In the genomic region with DNA sequence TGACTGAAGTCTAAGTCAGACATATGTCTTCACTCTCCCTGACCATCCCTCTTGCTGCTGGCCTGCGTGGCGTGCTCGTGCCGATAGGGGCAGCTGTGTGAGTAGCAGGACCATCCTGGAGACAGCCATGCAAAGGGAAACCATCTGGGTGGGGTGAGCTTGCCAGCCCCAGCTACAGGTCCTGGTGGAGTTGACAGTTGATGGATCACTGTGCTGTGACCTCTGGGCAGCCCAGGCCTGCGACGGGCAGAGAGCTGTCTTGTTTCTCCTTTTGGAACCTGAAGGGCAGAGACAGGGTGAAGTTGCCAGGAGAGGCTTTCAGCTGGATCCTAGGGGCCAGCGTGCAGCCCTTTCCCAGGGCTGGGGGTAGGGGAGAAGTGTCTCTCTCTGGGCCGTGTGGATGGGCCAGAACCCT, we compare ENCODE assay signal across 12 cellular contexts. TPM values are rescaled to one million over a fixed set of nuclear protein-coding genes. Genes with fewer than 3 reads are reported as not detected.
DNase-seq lines count a peak whose midpoint lies in the region; ATAC-seq, FAIRE-seq and TF ChIP-seq lines count a peak whose summit lies in the region.
"Had no signal": no experiment of that assay in that cellular context is flagged by ENCODE, and none has a peak within 500 bp of the region (broad histone marks: within the 10 kb centered on the region; RNA-seq: fewer than 3 reads in every experiment).

No MANE protein-coding gene starts in this region.

- H3K9ac ChIP-seq in trophoblast cell (ENCODE audit: low read length), result no peak overlapping the region

- no peak for TF ChIP-seq CTCF in BE2C (IDR thresholded peaks at IDR 0.05; ENCODE audit: low read depth, low read length)
- TF ChIP-seq CTCF in left ventricle myocardium inferior (IDR thresholded peaks at IDR 0.05; ENCODE audit: borderline replicate concordance), result peak; percentile 42

- no peak for FAIRE-seq in GM12892 (lab: Jason Lieb, UNC)

- peak overlapping the region; percentile 90 for H3K27ac ChIP-seq in left ventricle myocardium inferior (replicated peaks)
- peak overlapping the region; percentile 36 for H3K27ac ChIP-seq in trophoblast cell (ENCODE audit: low read depth, low read length)

- peak overlapping the region; percentile 60 for H2AK5ac ChIP-seq in trophoblast cell (ENCODE audit: low read length)

- H3K23ac ChIP-seq in trophoblast cell (ENCODE audit: low read length), result no peak overlapping the region

- peak overlapping the region; percentile 26 for H2BK12ac ChIP-seq in trophoblast cell (ENCODE audit: low read length)

- H4K8ac ChIP-seq in trophoblast cell (ENCODE audit: low read depth, low read length), result no peak overlapping the region

- H3K18ac ChIP-seq in trophoblast cell (ENCODE audit: low read length), result no peak overlapping the region

- no CpG with 5 or more reads among the region's 8 CpGs for WGBS in trophoblast cell (ENCODE audit: extremely low coverage, insufficient coverage, insufficient read length)

- no peaks in the 10 kb centered on the region for H3K27me3 ChIP-seq in BE2C
- H3K27me3 ChIP-seq in left ventricle myocardium inferior (ENCODE audit: low read depth), result no peaks in the 10 kb centered on the region
- no peaks in the 10 kb centered on the region for H3K27me3 ChIP-seq in trophoblast cell (ENCODE audit: insufficient read depth, low read length)

- ATAC-seq in HG02884 (IDR thresholded peaks at IDR 0.05; ENCODE audit: unreplicated experiment), result no peak

- intact Hi-C loops in left ventricle myocardium inferior (cut with micrococcal nuclease), result no loop called here

- H2BK5ac ChIP-seq in trophoblast cell (ENCODE audit: low read depth, low read length, poor library complexity), result no peak overlapping the region

- H3K9me3 ChIP-seq in BE2C (no peaks in the 10 kb centered on the region), left ventricle myocardium inferior (replicated peaks) (no peaks in the 10 kb centered on the region), trophoblast cell (ENCODE audit: insufficient read depth, low read depth, low read length) (no peaks in the 10 kb centered on the region)

- H3K4me3 ChIP-seq in BE2C (ENCODE audit: low read depth, low read length) (no peak overlapping the region), left ventricle myocardium inferior (peak overlapping the region; percentile 2), trophoblast cell (ENCODE audit: low read depth, low read length) (no peak overlapping the region)

- no peak overlapping the region for H3K4me2 ChIP-seq in trophoblast cell (ENCODE audit: low read length)

- DNase-seq in BE2C (peak; percentile 25), amniotic epithelial cell (ENCODE audit: low read depth) (peak; percentile 65), left ventricle myocardium inferior (peak; percentile 44), trophoblast cell (peak in 1 of 2 donors; percentile 16), GM12892 (ENCODE audit: insufficient read length) (no peak), NCI-H2029 (lab: John Stamatoyannopoulos, UW) (no peak), AG08396 (ENCODE audit: low spot score) (no peak)
- DNase-seq: activated CD4-positive, CD25-positive, alpha-beta regulatory T cell; activated gamma-delta T cell; NCI-H1694 treated with DMSO at 0.1 percent for 48 hours; RPMI8226 had no signal

- TF ChIP-seq POLR2A in GM12892 (IDR thresholded peaks at IDR 0.05; ENCODE audit: low read depth, low read length), result no peak

- H3K36me3 ChIP-seq in BE2C (no peaks in the 10 kb centered on the region), left ventricle myocardium inferior (no peaks in the 10 kb centered on the region), trophoblast cell (ENCODE audit: control insufficient read depth in 1 of 2, insufficient read depth in 2 of 2, low read length in 2 of 2) (no peaks in the 10 kb centered on the region)

- H2AFZ ChIP-seq in trophoblast cell (ENCODE audit: insufficient read depth, low read length, poor library complexity), result no peak overlapping the region

- no peak overlapping the region for H3K4ac ChIP-seq in trophoblast cell (ENCODE audit: low read depth, low read length)

- H4K91ac ChIP-seq in trophoblast cell (ENCODE audit: low read depth, low read length), result no peak overlapping the region

- no peak overlapping the region for H4K12ac ChIP-seq in trophoblast cell (ENCODE audit: low read depth, low read length)

- no peak overlapping the region for H3K14ac ChIP-seq in trophoblast cell (ENCODE audit: low read length)

- H3K79me1 ChIP-seq in trophoblast cell (ENCODE audit: low read length), result peaks cover 13% of the 10 kb centered on the region

- H3K4me1 ChIP-seq in BE2C, result no peaks in the 10 kb centered on the region; the same call in 1 of the 2 replicates
- H3K4me1 ChIP-seq in left ventricle myocardium inferior, result peaks cover 91% of the 10 kb centered on the region
- peaks cover 27 to 36% of the 10 kb centered on the region in 2 experiments for H3K4me1 ChIP-seq in trophoblast cell (ENCODE audit: control insufficient read depth in 1 of 2, insufficient read depth in 2 of 2, low read length in 2 of 2)

- peaks cover 3% of the 10 kb centered on the region for H3K79me2 ChIP-seq in trophoblast cell (ENCODE audit: control insufficient read depth, insufficient read depth, low read length, poor library complexity)

- H2BK120ac ChIP-seq in trophoblast cell (ENCODE audit: insufficient read depth, low read length, poor library complexity), result peak overlapping the region; percentile 8

RNA-seq across cellular contexts. Expression of gene GRK5, which starts 44.7 kb away (rescaled TPM):
- polyA plus RNA-seq in BE2C (2012; ENCODE audit: insufficient read depth, insufficient read length, low read depth), result 2.5 TPM
- total RNA-seq in left ventricle myocardium inferior, result 52.8 TPM
- polyA plus RNA-seq in trophoblast cell (2013), result 1.4 and 1.5 TPM in 2 replicates
- polyA plus RNA-seq in GM12892 (2012; ENCODE audit: missing spikeins), result 13.0 TPM

Comparison
In these comparisons a context has a peak if more than half of its experiments do, and no peak if none do; other contexts are left out.
1. DNase-seq: peak in BE2C (single experiment), amniotic epithelial cell (single experiment) and left ventricle myocardium inferior (single experiment); none in GM12892 (single experiment), NCI-H2029 (single experiment) and AG08396 (single experiment).